In the genomic region with DNA sequence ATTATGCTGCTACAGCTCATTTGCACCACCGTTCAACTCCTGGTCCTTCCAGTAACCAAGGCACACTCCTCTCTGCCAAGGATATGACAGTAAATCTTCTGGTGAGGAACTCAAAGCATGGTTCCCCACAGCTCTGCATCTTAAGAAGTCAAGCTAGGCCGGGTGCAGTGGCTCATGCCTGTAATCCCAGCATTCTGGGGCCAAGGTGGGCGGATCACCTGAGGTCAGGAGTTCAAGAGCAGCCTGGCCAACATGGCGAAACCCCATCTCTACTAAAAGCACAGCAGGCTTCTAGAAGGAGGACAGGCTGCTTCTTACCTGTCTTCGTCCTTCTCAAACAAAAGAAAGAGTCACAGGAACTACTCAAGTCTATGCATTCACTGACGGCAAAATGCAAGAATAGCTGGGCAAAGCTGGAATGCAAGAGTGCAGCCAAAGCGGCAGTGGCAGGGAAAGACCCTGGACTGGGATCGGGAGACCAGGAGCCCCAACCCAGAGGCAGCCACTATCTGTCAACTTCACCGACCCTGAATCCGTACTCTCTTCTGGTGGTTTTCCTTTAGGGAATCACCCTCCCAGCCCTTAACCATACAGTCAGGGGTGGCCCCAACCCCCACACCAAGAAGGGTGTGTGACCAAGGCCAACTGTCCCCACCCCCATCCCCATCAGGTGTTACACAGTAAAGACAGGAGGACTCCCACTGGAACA, we compare ENCODE assay signal across 13 cellular contexts.
A peak's percentile ranks its signal among the peaks of the same experiment; 100 is the strongest.
DNase-seq lines count a peak whose midpoint lies in the region; ATAC-seq and TF ChIP-seq lines count a peak whose summit lies in the region.
"Had no signal": no experiment of that assay in that cellular context is flagged by ENCODE, and none has a peak within 500 bp of the region (broad histone marks: within the 10 kb centered on the region; RNA-seq: fewer than 3 reads in every experiment).

No MANE protein-coding gene starts in this region.

- peaks cover 0 to 10% (median 4%) of the 10 kb centered on the region in 4 donors for H3K4me1 ChIP-seq in stomach
- H3K4me1 ChIP-seq: Caco-2, HAP-1 had no signal

- H3K4me3 ChIP-seq in coronary artery = no peak overlapping the region
- H3K4me3 ChIP-seq in stomach = no peak overlapping the region
- H3K4me3 ChIP-seq: GM23248, HAP-1 had no signal

- no peaks in the 10 kb centered on the region for H3K27me3 Mint-ChIP-seq in activated T-cell treated with anti-CD3 and anti-CD28 coated beads, Interleukin-2, amount 50 U/mL, for 72 hours (ENCODE audit: low read depth)
- H3K27me3 Mint-ChIP-seq: B cell; CD4-positive, CD25-positive, alpha-beta regulatory T cell had no signal

- H3K27me3 ChIP-seq in stomach = no peaks in the 10 kb centered on the region

- peak in 1 of 2 donors; percentile 3 for ATAC-seq in activated T-cell treated with anti-CD3 and anti-CD28 coated beads, Interleukin-2, amount 50 U/mL, for 72 hours (replicated peaks in 1 of 2)
- ATAC-seq in HG03280 (IDR thresholded peaks at IDR 0.05; ENCODE audit: unreplicated experiment) = no peak

- H3K27ac Mint-ChIP-seq in activated T-cell treated with anti-CD3 and anti-CD28 coated beads, Interleukin-2, amount 50 U/mL, for 72 hours = peak overlapping the region; percentile 4
- H3K27ac Mint-ChIP-seq: B cell had no signal

- TF ChIP-seq EP300 in stomach (IDR thresholded peaks at IDR 0.05) = no peak

- no peak overlapping the region for H3K4me3 Mint-ChIP-seq in activated T-cell treated with anti-CD3 and anti-CD28 coated beads, Interleukin-2, amount 50 U/mL, for 72 hours
- H3K4me3 Mint-ChIP-seq: B cell; CD4-positive, CD25-positive, alpha-beta regulatory T cell had no signal

- H3K9me3 ChIP-seq in stomach = no peaks in the 10 kb centered on the region
- H3K9me3 ChIP-seq: Caco-2, HAP-1 had no signal

- H3K4me1 Mint-ChIP-seq in activated T-cell treated with anti-CD3 and anti-CD28 coated beads, Interleukin-2, amount 50 U/mL, for 72 hours (ENCODE audit: low read depth) = peaks cover 8% of the 10 kb centered on the region

- TF ChIP-seq CTCF in coronary artery (IDR thresholded peaks at IDR 0.05) (no peak), stomach (IDR thresholded peaks at IDR 0.05) (no peak)

- no peaks in the 10 kb centered on the region for H3K9me3 Mint-ChIP-seq in activated T-cell treated with anti-CD3 and anti-CD28 coated beads, Interleukin-2, amount 50 U/mL, for 72 hours
- H3K9me3 Mint-ChIP-seq: CD4-positive, CD25-positive, alpha-beta regulatory T cell had no signal

- DNase-seq in activated T-cell treated with anti-CD3 and anti-CD28 coated beads, Interleukin-2, amount 50 U/mL, for 72 hours = no peak
- DNase-seq in activated T-cell treated with anti-CD3 and anti-CD28 coated beads, Interleukin-2, amount 50 U/mL, for 1 hour = no peak
- DNase-seq in coronary artery (ENCODE audit: low spot score) (peak; percentile 40), posterior vena cava (ENCODE audit: low spot score) (peak; percentile 43), stomach (no peak), NCI-H345 treated with DMSO at 0.1 percent for 48 hours (lab: John Stamatoyannopoulos, UW; ENCODE audit: unreplicated experiment) (no peak)

- H3K27ac ChIP-seq in coronary artery (no peak overlapping the region), stomach (no peak overlapping the region)
- H3K27ac ChIP-seq: GM23248, HL-60 had no signal

- no peak for TF ChIP-seq POLR2A in stomach (IDR thresholded peaks at IDR 0.05)

- peaks cover 0 to 5% (median 2%) of the 10 kb centered on the region in 4 donors for H3K36me3 ChIP-seq in stomach
- H3K36me3 ChIP-seq: HAP-1 had no signal

- WGBS in stomach, 5 donors = 86 to 95% (median 93%) methylated on average over 10 of the region's 10 CpGs

- H3K36me3 Mint-ChIP-seq in activated T-cell treated with anti-CD3 and anti-CD28 coated beads, Interleukin-2, amount 50 U/mL, for 72 hours (ENCODE audit: insufficient read depth in 2 of 2) = no peaks in the 10 kb centered on the region

- intact Hi-C loops in posterior vena cava (cut with DNase I) = loop anchor here in 1 of 2 donors (10.0 kb wide), 1 partner anchor 402 kb away; no protein-coding TSS in a partner anchor
- intact Hi-C loops in stomach (cut with DNase I; ENCODE audit: low total_unique reads) = no loop called here

Comparison
In these comparisons a context has a peak if more than half of its experiments do, and no peak if none do; other contexts are left out.
1. DNase-seq: peak in coronary artery (single experiment) and posterior vena cava (single experiment); none in activated T-cell treated with anti-CD3 and anti-CD28 coated beads, Interleukin-2, amount 50 U/mL, for 72 hours (0 of 2), activated T-cell treated with anti-CD3 and anti-CD28 coated beads, Interleukin-2, amount 50 U/mL, for 1 hour (single experiment), stomach (single experiment) and NCI-H345 treated with DMSO at 0.1 percent for 48 hours (single experiment).